Comparison of ENCODE assay signal across 24 cellular contexts in genomic region chr1:98849969-98850636, GRCh38.
DNase-seq lines count a peak whose midpoint lies in the region; ATAC-seq and TF ChIP-seq lines count a peak whose summit lies in the region.
"Had no signal": no experiment of that assay in that cellular context is flagged by ENCODE, and none has a peak within 500 bp of the region (broad histone marks: within the 10 kb centered on the region; RNA-seq: fewer than 3 reads in every experiment).

No MANE protein-coding gene starts in this region.

- ATAC-seq in activated naive CD8-positive, alpha-beta T cell treated with anti-CD3 and anti-CD28 coated beads, Interleukin-2, amount 10 ng/mL, durations not matched to agents 7 days and 5 days (ENCODE audit: low read depth), result no peak
- no peak for ATAC-seq in activated naive CD8-positive, alpha-beta T cell treated with anti-CD3 and anti-CD28 coated beads, Interleukin-2, amount 50 U/mL, for 24 hours
- peak; percentile 71 for ATAC-seq in GM21447 (IDR thresholded peaks at IDR 0.05; ENCODE audit: unreplicated experiment)
- ATAC-seq in HG03432 (IDR thresholded peaks at IDR 0.05; ENCODE audit: unreplicated experiment), result peak; percentile 61
- ATAC-seq in HG03442 (IDR thresholded peaks at IDR 0.05; ENCODE audit: unreplicated experiment), result no peak
- ATAC-seq: A549; stimulated activated memory B cell treated with anti-CD40 and anti-IgM and Interleukin-4, amounts not matched to agents 10 μg/mL and 1 μg/mL and 100 μg/mL, for 72 hours had no signal

- intact Hi-C loops in Caco-2 (cut with micrococcal nuclease; ENCODE audit: unreplicated experiment), result no loop called here

- peak overlapping the region; percentile 14 for H3K27ac Mint-ChIP-seq in activated naive CD8-positive, alpha-beta T cell treated with anti-CD3 and anti-CD28 coated beads, Interleukin-2, amount 10 ng/mL, durations not matched to agents 7 days and 5 days
- no peak overlapping the region for H3K27ac Mint-ChIP-seq in activated naive CD8-positive, alpha-beta T cell treated with anti-CD3 and anti-CD28 coated beads, Interleukin-2, amount 50 U/mL, for 24 hours
- H3K27ac Mint-ChIP-seq in Caco-2 (ENCODE audit: unreplicated experiment), result no peak overlapping the region
- H3K27ac Mint-ChIP-seq: stimulated activated memory B cell treated with anti-CD40 and anti-IgM and Interleukin-4, amounts not matched to agents 10 μg/mL and 1 μg/mL and 100 μg/mL, for 72 hours; T-helper 1 cell treated with Interleukin-12 subunit alpha and Interleukin-12 subunit beta and Interleukin-4 antibody, amounts not matched to agents 30 μg/mL and 1 μg/mL, for 36 hours had no signal

- CTCF ChIA-PET in Caco-2 (lab: Charles Lee), result no interaction called here

- H3K9me3 ChIP-seq in Caco-2, result no peaks in the 10 kb centered on the region
- H3K9me3 ChIP-seq: A549, adrenal gland, esophagus squamous epithelium, right atrium auricular region had no signal

- no peak overlapping the region for H3K4me3 ChIP-seq in Caco-2 (ENCODE audit: low read depth, low read length)
- H3K4me3 ChIP-seq: A549, adrenal gland, cardiac muscle cell, esophagus squamous epithelium, right atrium auricular region had no signal

- H3K36me3 ChIP-seq in Caco-2 (ENCODE audit: control insufficient read depth, insufficient read depth, low read length), result no peaks in the 10 kb centered on the region
- H3K36me3 ChIP-seq: adrenal gland, cardiac muscle cell, esophagus squamous epithelium, right atrium auricular region had no signal

- H3K9me3 Mint-ChIP-seq in activated naive CD8-positive, alpha-beta T cell treated with anti-CD3 and anti-CD28 coated beads, Interleukin-2, amount 10 ng/mL, durations not matched to agents 7 days and 5 days, result peaks cover 16% of the 10 kb centered on the region
- H3K9me3 Mint-ChIP-seq in activated naive CD8-positive, alpha-beta T cell treated with anti-CD3 and anti-CD28 coated beads, Interleukin-2, amount 50 U/mL, for 24 hours, result peaks cover 7% of the 10 kb centered on the region
- no peaks in the 10 kb centered on the region for H3K9me3 Mint-ChIP-seq in Caco-2 (ENCODE audit: unreplicated experiment)

- no peaks in the 10 kb centered on the region for H3K4me1 ChIP-seq in Caco-2
- H3K4me1 ChIP-seq: A549, adrenal gland, esophagus squamous epithelium, right atrium auricular region had no signal

- BruUV-seq in Caco-2 (replicated peaks; lab: Mats Ljungman, UMichigan), result no TSS peak

- H3K27me3 ChIP-seq in Caco-2 (replicated peaks; ENCODE audit: control insufficient read depth, insufficient read depth, low read length), result no peaks in the 10 kb centered on the region
- H3K27me3 ChIP-seq: adrenal gland, cardiac muscle cell, esophagus squamous epithelium, right atrium auricular region had no signal

- POLR2A ChIA-PET in activated naive CD8-positive, alpha-beta T cell treated with anti-CD3 and anti-CD28 coated beads, Interleukin-2, amount 10 ng/mL, durations not matched to agents 7 days and 5 days (lab: Charles Lee), result no interaction called here
- POLR2A ChIA-PET in Caco-2 (lab: Charles Lee), result no interaction called here

- no peak for TF ChIP-seq CTCF in Caco-2 (IDR thresholded peaks at IDR 0.05; ENCODE audit: insufficient read depth in 1 of 2, low read depth in 1 of 2, low read length in 1 of 2, severe bottlenecking in 1 of 2, unreplicated experiment in 1 of 2)

- no peak for DNase-seq in activated naive CD8-positive, alpha-beta T cell treated with anti-CD3 and anti-CD28 coated beads, Interleukin-2, amount 10 ng/mL, durations not matched to agents 7 days and 5 days
- DNase-seq in activated naive CD8-positive, alpha-beta T cell treated with anti-CD3 and anti-CD28 coated beads, Interleukin-2, amount 50 U/mL, for 24 hours, result no peak
- DNase-seq in activated CD4-positive, alpha-beta T cell treated with anti-CD3 and anti-CD28 coated beads for 1 hour, result no peak
- no peak for DNase-seq in Caco-2
- DNase-seq in foreskin melanocyte, result no peak
- DNase-seq: activated CD4-positive, alpha-beta T cell treated with anti-CD3 and anti-CD28 coated beads, Interleukin-2, amount 50 U/mL, for 48 hours; adrenal gland; C1 segment of cervical spinal cord; DMS53; esophagus squamous epithelium; glutamatergic neuron; NCI-H1417 treated with DMSO at 0.1 percent for 48 hours; NCI-H2171; OCI-M1; SHP77; stimulated activated CD4-positive, alpha-beta T cell treated with anti-CD3 and anti-CD28 coated beads, Interleukin-15, amount 100 ng/mL, for 24 hours had no signal

- peak overlapping the region; percentile 18 for H3K4me3 Mint-ChIP-seq in activated naive CD8-positive, alpha-beta T cell treated with anti-CD3 and anti-CD28 coated beads, Interleukin-2, amount 10 ng/mL, durations not matched to agents 7 days and 5 days
- H3K4me3 Mint-ChIP-seq in activated naive CD8-positive, alpha-beta T cell treated with anti-CD3 and anti-CD28 coated beads, Interleukin-2, amount 50 U/mL, for 24 hours, result no peak overlapping the region
- H3K4me3 Mint-ChIP-seq in Caco-2 (ENCODE audit: unreplicated experiment), result no peak overlapping the region
- H3K4me3 Mint-ChIP-seq: stimulated activated memory B cell treated with anti-CD40 and anti-IgM and Interleukin-4, amounts not matched to agents 10 μg/mL and 1 μg/mL and 100 μg/mL, for 72 hours; T-helper 1 cell treated with Interleukin-12 subunit alpha and Interleukin-12 subunit beta and Interleukin-4 antibody, amounts not matched to agents 30 μg/mL and 1 μg/mL, for 36 hours had no signal

- peaks cover 10% of the 10 kb centered on the region for H3K4me1 Mint-ChIP-seq in activated naive CD8-positive, alpha-beta T cell treated with anti-CD3 and anti-CD28 coated beads, Interleukin-2, amount 10 ng/mL, durations not matched to agents 7 days and 5 days
- H3K4me1 Mint-ChIP-seq in activated naive CD8-positive, alpha-beta T cell treated with anti-CD3 and anti-CD28 coated beads, Interleukin-2, amount 50 U/mL, for 24 hours, result peaks cover 16% of the 10 kb centered on the region
- no peaks in the 10 kb centered on the region for H3K4me1 Mint-ChIP-seq in Caco-2 (ENCODE audit: low read depth, unreplicated experiment)
- H3K4me1 Mint-ChIP-seq: stimulated activated memory B cell treated with anti-CD40 and anti-IgM and Interleukin-4, amounts not matched to agents 10 μg/mL and 1 μg/mL and 100 μg/mL, for 72 hours had no signal

- no peaks in the 10 kb centered on the region for H3K27me3 Mint-ChIP-seq in activated naive CD8-positive, alpha-beta T cell treated with anti-CD3 and anti-CD28 coated beads, Interleukin-2, amount 10 ng/mL, durations not matched to agents 7 days and 5 days
- no peaks in the 10 kb centered on the region for H3K27me3 Mint-ChIP-seq in activated naive CD8-positive, alpha-beta T cell treated with anti-CD3 and anti-CD28 coated beads, Interleukin-2, amount 50 U/mL, for 24 hours
- peaks cover 3% of the 10 kb centered on the region for H3K27me3 Mint-ChIP-seq in Caco-2 (ENCODE audit: insufficient read depth, unreplicated experiment)
- H3K27me3 Mint-ChIP-seq: stimulated activated memory B cell treated with anti-CD40 and anti-IgM and Interleukin-4, amounts not matched to agents 10 μg/mL and 1 μg/mL and 100 μg/mL, for 72 hours had no signal

- peaks cover 4% of the 10 kb centered on the region for H3K36me3 Mint-ChIP-seq in activated naive CD8-positive, alpha-beta T cell treated with anti-CD3 and anti-CD28 coated beads, Interleukin-2, amount 10 ng/mL, durations not matched to agents 7 days and 5 days
- no peaks in the 10 kb centered on the region for H3K36me3 Mint-ChIP-seq in activated naive CD8-positive, alpha-beta T cell treated with anti-CD3 and anti-CD28 coated beads, Interleukin-2, amount 50 U/mL, for 24 hours (ENCODE audit: low read depth)
- no peaks in the 10 kb centered on the region for H3K36me3 Mint-ChIP-seq in Caco-2 (ENCODE audit: insufficient read depth, unreplicated experiment)
- H3K36me3 Mint-ChIP-seq: stimulated activated memory B cell treated with anti-CD40 and anti-IgM and Interleukin-4, amounts not matched to agents 10 μg/mL and 1 μg/mL and 100 μg/mL, for 72 hours had no signal

Comparison
In these comparisons a context has a peak if more than half of its experiments do, and no peak if none do; other contexts are left out.
1. ATAC-seq: peak in GM21447 (single experiment) and HG03432 (single experiment); none in activated naive CD8-positive, alpha-beta T cell treated with anti-CD3 and anti-CD28 coated beads, Interleukin-2, amount 10 ng/mL, durations not matched to agents 7 days and 5 days (single experiment), activated naive CD8-positive, alpha-beta T cell treated with anti-CD3 and anti-CD28 coated beads, Interleukin-2, amount 50 U/mL, for 24 hours (single experiment) and HG03442 (single experiment).